20 cellular contexts compared by ENCODE assay signal in the genomic region with DNA sequence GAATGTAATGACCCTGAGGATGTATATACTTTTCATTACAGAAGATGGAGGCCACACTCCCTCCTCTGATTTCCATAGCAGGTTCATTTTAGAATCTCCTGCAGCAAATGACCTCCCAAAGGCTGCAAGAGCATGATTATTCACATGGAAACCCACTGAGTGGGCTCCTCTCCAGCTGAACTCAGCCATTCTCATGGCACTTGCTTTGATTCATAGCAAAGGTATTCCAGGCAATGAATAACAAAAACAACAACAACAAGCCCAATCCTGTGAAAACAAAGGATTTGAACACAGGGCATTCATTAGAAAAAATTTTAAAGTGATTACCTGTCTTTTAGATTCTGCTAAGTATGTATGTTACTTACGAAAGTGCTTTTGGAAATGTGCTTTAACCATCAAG.
DNase-seq lines count a peak whose midpoint lies in the region; ATAC-seq and TF ChIP-seq lines count a peak whose summit lies in the region.
"Had no signal": no experiment of that assay in that cellular context is flagged by ENCODE, and none has a peak within 500 bp of the region (broad histone marks: within the 10 kb centered on the region; RNA-seq: fewer than 3 reads in every experiment).

No MANE protein-coding gene starts in this region.

- no peak overlapping the region for H3K4ac ChIP-seq in neuronal stem cell (ENCODE audit: low read length)

- WGBS in ovary, 3 donors, result 24 to 35% (median 30%) methylated on average over 1 of the region's 1 CpG
- no CpG with 5 or more reads among the region's 1 CpG for WGBS in neuronal stem cell (ENCODE audit: extremely low coverage in 2 of 2, insufficient read length in 2 of 2, insufficient replicate concordance in 1 of 2), 2 donors

- H3K79me1 ChIP-seq in neuronal stem cell (ENCODE audit: low read depth, low read length), result no peaks in the 10 kb centered on the region

- H2BK12ac ChIP-seq in neuronal stem cell (ENCODE audit: low read length), result no peak overlapping the region

- no peak overlapping the region for H4K8ac ChIP-seq in neuronal stem cell (ENCODE audit: low read depth, low read length)

- TF ChIP-seq EP300 in ovary (IDR thresholded peaks at IDR 0.05), result no peak

- H3K27me3 ChIP-seq in H7 (ENCODE audit: control insufficient read depth, insufficient read depth, low read length) (no peaks in the 10 kb centered on the region), RWPE2 (ENCODE audit: insufficient read depth, poor library complexity, severe bottlenecking) (no peaks in the 10 kb centered on the region), ovary (no peaks in the 10 kb centered on the region), neuronal stem cell (ENCODE audit: control insufficient read depth in 3 of 3, insufficient read depth in 3 of 3, low read depth in 1 of 3, low read length in 3 of 3) (no peaks in the 10 kb centered on the region)

- DNase-seq in H7 (peak; percentile 42), RWPE2 (ENCODE audit: low spot score) (no peak), epithelial cell of prostate (ENCODE audit: low read depth, low spot score) (peak; percentile 27), kidney glomerular epithelial cell (lab: John Stamatoyannopoulos, UW) (peak; percentile 27), ovary (no peak), neuronal stem cell (ENCODE audit: low spot score) (no peak), EL (no peak)
- no peak for DNase-seq in activated T-cell treated with anti-CD3 and anti-CD28 coated beads, Interleukin-2, amount 50 U/mL, for 1 hour
- DNase-seq: ACHN; activated CD4-positive, alpha-beta T cell treated with anti-CD3 and anti-CD28 coated beads, Interleukin-2, amount 10 ng/mL, durations not matched to agents 24 days and 14 days; activated effector memory CD4-positive, alpha-beta T cell treated with Interleukin-2 at 50 U/mL for 16 hours; central memory CD4-positive, alpha-beta T cell; heart left ventricle; KG1; left cardiac atrium; NCI-H1092; NCI-H510A treated with DMSO at 0.1 percent for 48 hours had no signal

- no peak overlapping the region for H3K9ac ChIP-seq in neuronal stem cell (ENCODE audit: low read depth, low read length, poor library complexity)

- no peak overlapping the region for H2BK120ac ChIP-seq in neuronal stem cell (ENCODE audit: low read depth, low read length)

- no peak overlapping the region for H3K23ac ChIP-seq in neuronal stem cell (ENCODE audit: low read depth, low read length, poor library complexity)

- no peak overlapping the region for H2AFZ ChIP-seq in neuronal stem cell (ENCODE audit: low read length)

- H4K91ac ChIP-seq in neuronal stem cell (ENCODE audit: low read depth, low read length, poor library complexity), result no peak overlapping the region

- TF ChIP-seq POLR2A in ovary (IDR thresholded peaks at IDR 0.05), result no peak

- no peak overlapping the region for H3K27ac ChIP-seq in RWPE2 (ENCODE audit: poor library complexity, severe bottlenecking)
- H3K27ac ChIP-seq in epithelial cell of prostate, result no peak overlapping the region
- H3K27ac ChIP-seq in ovary, result no peak overlapping the region
- no peak overlapping the region for H3K27ac ChIP-seq in neuronal stem cell (replicated peaks; ENCODE audit: low read length)
- H3K27ac ChIP-seq: heart left ventricle, HL-60 had no signal

- H3K14ac ChIP-seq in neuronal stem cell (ENCODE audit: low read length), result no peak overlapping the region

- no peak overlapping the region for H3K4me2 ChIP-seq in neuronal stem cell (ENCODE audit: insufficient read depth, low read length, poor library complexity, severe bottlenecking)

- H3K4me1 ChIP-seq in RWPE2 (ENCODE audit: insufficient read depth, poor library complexity, severe bottlenecking), result no peaks in the 10 kb centered on the region
- peaks cover 3% of the 10 kb centered on the region for H3K4me1 ChIP-seq in ovary (ENCODE audit: insufficient read depth)
- peaks cover 0 to 4% of the 10 kb centered on the region in 2 donors for H3K4me1 ChIP-seq in neuronal stem cell (ENCODE audit: control insufficient read depth in 2 of 2, insufficient read depth in 1 of 2, low read depth in 1 of 2, low read length in 2 of 2)
- H3K4me1 ChIP-seq: heart left ventricle had no signal

- no peak overlapping the region for H2BK15ac ChIP-seq in neuronal stem cell (ENCODE audit: low read length)

- H3K36me3 ChIP-seq in H7 (replicated peaks; ENCODE audit: control insufficient read depth, insufficient read depth, low read length), result no peaks in the 10 kb centered on the region
- H3K36me3 ChIP-seq in RWPE2 (ENCODE audit: low read depth), result no peaks in the 10 kb centered on the region
- H3K36me3 ChIP-seq in ovary, result no peaks in the 10 kb centered on the region
- H3K36me3 ChIP-seq in neuronal stem cell (replicated peaks in 1 of 2; ENCODE audit: control insufficient read depth in 2 of 2, insufficient read depth in 2 of 2, low read length in 2 of 2), result no peaks in the 10 kb centered on the region
- H3K36me3 ChIP-seq: heart left ventricle had no signal

- peak; percentile 35; the same call in 1 of the 3 replicates for ATAC-seq in RWPE2 (ENCODE audit: low read depth)
- ATAC-seq: GM12878; heart left ventricle; left cardiac atrium; stimulated activated memory B cell treated with anti-CD40 and anti-IgM and Interleukin-4, amounts not matched to agents 10 μg/mL and 1 μg/mL and 100 μg/mL, for 72 hours had no signal

- H3K4me3 ChIP-seq in H7 (ENCODE audit: insufficient read depth, low read depth, low read length) (no peak overlapping the region), RWPE2 (ENCODE audit: severe bottlenecking) (no peak overlapping the region), ovary (no peak overlapping the region), neuronal stem cell (ENCODE audit: low read length in 2 of 2) (no peak overlapping the region)
- H3K4me3 ChIP-seq: GM12878, heart left ventricle had no signal

- H3K9me3 ChIP-seq in RWPE2 (ENCODE audit: severe bottlenecking), result no peaks in the 10 kb centered on the region
- H3K9me3 ChIP-seq in ovary, result no peaks in the 10 kb centered on the region
- H3K9me3 ChIP-seq in neuronal stem cell (replicated peaks in 1 of 2; ENCODE audit: control insufficient read depth in 2 of 2, insufficient read depth in 1 of 2, low read depth in 1 of 2, low read length in 2 of 2), result no peaks in the 10 kb centered on the region
- H3K9me3 ChIP-seq: heart left ventricle had no signal

- H3K18ac ChIP-seq in neuronal stem cell (ENCODE audit: low read length), result no peak overlapping the region

- H2BK5ac ChIP-seq in neuronal stem cell (ENCODE audit: low read length), result no peak overlapping the region

- no peak overlapping the region for H2AK5ac ChIP-seq in neuronal stem cell (ENCODE audit: low read depth, low read length)

- TF ChIP-seq CTCF in RWPE2 (IDR thresholded peaks at IDR 0.05; ENCODE audit: poor library complexity, severe bottlenecking) (no peak), ovary (IDR thresholded peaks at IDR 0.05) (no peak)

- intact Hi-C loops in ovary (cut with DNase I), result no loop called here

Comparison
In these comparisons a context has a peak if more than half of its experiments do, and no peak if none do; other contexts are left out.
1. DNase-seq: peak in H7 (single experiment), epithelial cell of prostate (single experiment) and kidney glomerular epithelial cell (single experiment); none in RWPE2 (single experiment), ovary (0 of 5), neuronal stem cell (single experiment), EL (single experiment) and activated T-cell treated with anti-CD3 and anti-CD28 coated beads, Interleukin-2, amount 50 U/mL, for 1 hour (single experiment).